In the genomic region with DNA sequence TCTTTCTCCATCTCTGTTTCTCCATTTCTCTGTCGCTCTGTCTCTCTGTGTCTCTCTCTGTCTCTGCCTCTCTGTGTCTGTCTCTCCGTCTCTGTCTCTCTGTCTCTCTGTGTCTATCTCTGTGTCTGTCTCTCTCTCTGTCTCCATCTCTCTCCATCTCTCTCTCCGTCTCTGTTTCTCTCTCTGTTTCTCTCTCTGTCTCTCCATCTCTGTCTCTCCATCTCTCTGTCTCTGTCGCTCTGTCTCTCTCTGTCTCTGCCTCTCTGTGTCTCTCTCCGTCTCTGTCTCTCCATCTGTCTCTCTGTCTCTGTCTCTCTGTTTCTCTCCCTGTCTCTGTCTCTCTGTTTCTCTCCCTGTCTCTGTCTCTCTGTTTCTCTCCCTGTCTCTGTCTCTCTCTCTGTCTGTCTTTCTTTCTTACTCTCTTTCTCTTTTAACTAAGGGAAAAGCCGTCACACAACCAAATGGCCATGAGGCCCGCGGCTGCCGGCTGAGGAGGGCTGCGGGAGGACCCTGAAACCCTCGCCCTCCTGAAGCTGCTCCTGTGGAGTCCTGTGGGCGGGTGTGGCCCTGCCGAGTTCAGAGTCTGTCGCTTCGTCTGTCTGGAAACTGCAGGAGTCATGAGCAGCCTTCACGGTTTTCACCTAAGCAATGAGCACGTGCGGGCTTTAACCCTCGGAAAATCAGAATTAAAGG, we compare ENCODE assay signal across 1 cellular context.
TF ChIP-seq lines count a peak whose summit lies in the region.

No MANE protein-coding gene starts in this region.

TF ChIP-seq in HepG2, 621 proteins besides CTCF, POLR2A, EP300 and RAD21:
- TF ChIP-seq FOXA1 (IDR thresholded peaks at IDR 0.05) (0 out of 2 replicates have a peak, but pooled peaks have one; percentile 2), FOXA1 (CRISPR knock-in tag; IDR thresholded peaks at IDR 0.05) (no peak), MIER3 (CRISPR knock-in tag; IDR thresholded peaks at IDR 0.05; ENCODE audit: borderline replicate concordance) (no peak)
